Comparison of ENCODE assay signal across 9 cellular contexts in genomic region chr5:93644760-93645159, GRCh38.
"Had no signal": no experiment of that assay in that cellular context is flagged by ENCODE, and none has a peak within 500 bp of the region (broad histone marks: within the 10 kb centered on the region; RNA-seq: fewer than 3 reads in every experiment).

No MANE protein-coding gene starts in this region.

- H3K4me3 ChIP-seq: GM23338, K562 had no signal

- FAIRE-seq: H1, H54, HTR-8/SVneo, K562 had no signal

- H3K4me2 ChIP-seq: GM23338 had no signal

- DNase-seq: H9, HCEC 1CT, IMR-90, KG1 had no signal

- H2AFZ ChIP-seq: GM23338 had no signal
